Comparison of ENCODE assay signal across 12 cellular contexts in genomic region chr2:15640291-15640711, GRCh38. TPM values are rescaled to one million over a fixed set of nuclear protein-coding genes. Genes with fewer than 3 reads are reported as not detected.
DNase-seq lines count a peak whose midpoint lies in the region; ATAC-seq and TF ChIP-seq lines count a peak whose summit lies in the region.
"Had no signal": no experiment of that assay in that cellular context is flagged by ENCODE, and none has a peak within 500 bp of the region (broad histone marks: within the 10 kb centered on the region; RNA-seq: fewer than 3 reads in every experiment).

No MANE protein-coding gene starts in this region.

- no peak overlapping the region for H3K27ac Mint-ChIP-seq in HFFc6
- H3K27ac Mint-ChIP-seq: activated CD8-positive, alpha-beta T cell treated with anti-CD3 and anti-CD28 coated beads for 36 hours had no signal

- no peak for ATAC-seq in HG02571 (IDR thresholded peaks at IDR 0.05; ENCODE audit: unreplicated experiment)
- ATAC-seq: activated CD8-positive, alpha-beta T cell treated with anti-CD3 and anti-CD28 coated beads for 36 hours; Panc1 had no signal

- H3K4me1 ChIP-seq in adipocyte (ENCODE audit: control insufficient read depth, insufficient read depth, low read length) = peaks cover 24% of the 10 kb centered on the region
- H3K4me1 ChIP-seq in hepatocyte (ENCODE audit: insufficient read depth) = peaks cover 3% of the 10 kb centered on the region

- H3K4me3 ChIP-seq in AG04449 (ENCODE audit: low read depth, low read length) (no peak overlapping the region), adipocyte (ENCODE audit: low read length) (no peak overlapping the region), hepatocyte (no peak overlapping the region)

- no peak overlapping the region for H3K4me3 Mint-ChIP-seq in HFFc6
- H3K4me3 Mint-ChIP-seq: activated CD8-positive, alpha-beta T cell treated with anti-CD3 and anti-CD28 coated beads for 36 hours; brain had no signal

- H3K4me2 ChIP-seq in hepatocyte = no peak overlapping the region

- peaks cover 9% of the 10 kb centered on the region for H3K27me3 Mint-ChIP-seq in HFFc6 (ENCODE audit: insufficient read depth)
- H3K27me3 Mint-ChIP-seq: activated CD8-positive, alpha-beta T cell treated with anti-CD3 and anti-CD28 coated beads for 36 hours; brain had no signal

- POLR2A ChIA-PET in AG04449 (lab: Yijun Ruan, JAX) = no interaction called here

- peak; percentile 19 for DNase-seq in AG04449 (ENCODE audit: low read depth, low spot score)
- DNase-seq in HFFc6 = peak; percentile 64
- DNase-seq in adipocyte (ENCODE audit: low read depth) = peak; percentile 31
- DNase-seq in hepatocyte (ENCODE audit: low spot score) = peak; percentile 56
- DNase-seq in NCI-H524 (lab: John Stamatoyannopoulos, UW) = no peak
- no peak for DNase-seq in stimulated activated naive CD4-positive, alpha-beta T cell (lab: John Stamatoyannopoulos, UW)
- DNase-seq in COLO668 (lab: John Stamatoyannopoulos, UW; ENCODE audit: unreplicated experiment) = no peak
- DNase-seq: activated CD8-positive, alpha-beta T cell treated with anti-CD3 and anti-CD28 coated beads for 36 hours; DMS153 had no signal

- no peaks in the 10 kb centered on the region for H3K9me2 ChIP-seq in hepatocyte (replicated peaks; ENCODE audit: insufficient read depth)

- TF ChIP-seq CTCF in AG04449 (IDR thresholded peaks at IDR 0.05; ENCODE audit: insufficient read depth, low read length, missing control alignments) = no peak
- TF ChIP-seq CTCF in HFFc6 (IDR thresholded peaks at IDR 0.05) = no peak
- TF ChIP-seq CTCF in hepatocyte (IDR thresholded peaks at IDR 0.05; ENCODE audit: poor library complexity) = no peak

- H3K9me3 ChIP-seq in adipocyte (ENCODE audit: control insufficient read depth, low read length) (peaks cover 7% of the 10 kb centered on the region), hepatocyte (ENCODE audit: low read depth) (peaks cover 6% of the 10 kb centered on the region)

- H4K20me1 ChIP-seq in hepatocyte (ENCODE audit: insufficient read depth, poor library complexity, severe bottlenecking) = no peaks in the 10 kb centered on the region

- no peak overlapping the region for H3K9ac ChIP-seq in adipocyte (ENCODE audit: low read length)

- CTCF ChIA-PET in AG04449 (lab: Yijun Ruan, JAX) = interaction anchor here (1.3 to 7.8 kb wide), 3 partner anchors 964 to 1119 kb away, joined by 3 to 122 read pairs (median 9); no protein-coding TSS in a partner anchor

- peaks cover 23% of the 10 kb centered on the region for H3K36me3 ChIP-seq in adipocyte (ENCODE audit: control insufficient read depth, insufficient read depth, low read length, severe bottlenecking)
- no peaks in the 10 kb centered on the region for H3K36me3 ChIP-seq in hepatocyte (replicated peaks; ENCODE audit: insufficient read depth, low read depth)

- H3K79me2 ChIP-seq in hepatocyte = no peaks in the 10 kb centered on the region

- peaks cover 22% of the 10 kb centered on the region for H3K36me3 Mint-ChIP-seq in HFFc6 (ENCODE audit: low read depth)

- no peaks in the 10 kb centered on the region; the same call in 1 of the 2 replicates for H3K9me3 Mint-ChIP-seq in HFFc6

- no peak overlapping the region for H3K27ac ChIP-seq in hepatocyte

- WGBS in hepatocyte (ENCODE audit: low lambda C conversion rate, missing lambda C conversion rate) = 68% methylated on average over 6 of the region's 6 CpGs

- H3K27me3 ChIP-seq in adipocyte (replicated peaks; ENCODE audit: control insufficient read depth, insufficient read depth, low read length) (no peaks in the 10 kb centered on the region), hepatocyte (no peaks in the 10 kb centered on the region)

- no peak overlapping the region for H2AFZ ChIP-seq in hepatocyte

- H3K4me1 Mint-ChIP-seq in HFFc6 (ENCODE audit: low read depth) = peaks cover 39% of the 10 kb centered on the region

RNA-seq across cellular contexts. Expression of gene DDX1, which starts 48.6 kb away (rescaled TPM):
- total RNA-seq in HFFc6 (2021; fragmentation: NEBNext Ultra II Directional; extraction: Animal tissue kit (Norgen Biotek cat#: 25700)) = 100 to 1,000 TPM; 111 to 123 (median 113) TPM
- 70.2 and 76.7 TPM in 2 replicates for total RNA-seq in hepatocyte
- 76.2 and 82.6 TPM in 2 replicates for polyA plus RNA-seq in hepatocyte

Comparison
In these comparisons a context has a peak if more than half of its experiments do, and no peak if none do; other contexts are left out.
1. DNase-seq: peak in AG04449 (single experiment), HFFc6 (single experiment), adipocyte (single experiment) and hepatocyte (single experiment); none in NCI-H524 (0 of 2), stimulated activated naive CD4-positive, alpha-beta T cell (0 of 6) and COLO668 (single experiment).